22 cellular contexts compared by ENCODE assay signal in genomic region chr7:105530126-105530525, GRCh38. TPM values are rescaled to one million over a fixed set of nuclear protein-coding genes. Genes with fewer than 3 reads are reported as not detected.
DNase-seq lines count a peak whose midpoint lies in the region; ATAC-seq and TF ChIP-seq lines count a peak whose summit lies in the region.
"Had no signal": no experiment of that assay in that cellular context is flagged by ENCODE, and none has a peak within 500 bp of the region (broad histone marks: within the 10 kb centered on the region; RNA-seq: fewer than 3 reads in every experiment).

No MANE protein-coding gene starts in this region.

- H3K27me3 ChIP-seq in brain microvascular endothelial cell (replicated peaks): no peaks in the 10 kb centered on the region
- H3K27me3 ChIP-seq: gastroesophageal sphincter had no signal

- H3K9me3 ChIP-seq in T-helper 17 cell (ENCODE audit: control insufficient read depth, low read length, poor library complexity, severe bottlenecking): no peaks in the 10 kb centered on the region
- H3K9me3 ChIP-seq: gastroesophageal sphincter, thoracic aorta had no signal

- no peak for TF ChIP-seq CTCF in brain microvascular endothelial cell (IDR thresholded peaks at IDR 0.05; ENCODE audit: low read depth, low read length, missing control alignments)

- no peak for ATAC-seq in activated T-cell treated with anti-CD3 and anti-CD28 coated beads, Interleukin-2, amount 50 U/mL, for 72 hours (replicated peaks in 1 of 2)
- ATAC-seq in T-helper 17 cell: no peak
- no peak for ATAC-seq in central memory CD8-positive, alpha-beta T cell (replicated peaks; ENCODE audit: extremely low read depth, poor library complexity, severe bottlenecking)
- no peak for ATAC-seq in stimulated activated memory B cell treated with anti-CD40 and anti-IgM and Interleukin-4, amounts not matched to agents 10 μg/mL and 1 μg/mL and 100 μg/mL, for 72 hours
- ATAC-seq: esophagus mucosa, gastroesophageal sphincter, PC-3, WTC11 had no signal

- peaks cover 22% of the 10 kb centered on the region for H3K4me1 Mint-ChIP-seq in activated T-cell treated with anti-CD3 and anti-CD28 coated beads, Interleukin-2, amount 50 U/mL, for 72 hours (ENCODE audit: low read depth)
- H3K4me1 Mint-ChIP-seq in T-helper 17 cell: peaks cover 17% of the 10 kb centered on the region
- peaks cover 35% of the 10 kb centered on the region for H3K4me1 Mint-ChIP-seq in central memory CD8-positive, alpha-beta T cell
- peaks cover 26% of the 10 kb centered on the region for H3K4me1 Mint-ChIP-seq in stimulated activated memory B cell treated with anti-CD40 and anti-IgM and Interleukin-4, amounts not matched to agents 10 μg/mL and 1 μg/mL and 100 μg/mL, for 72 hours

- peaks cover 0 to 3% of the 10 kb centered on the region in 2 donors for H3K36me3 Mint-ChIP-seq in activated T-cell treated with anti-CD3 and anti-CD28 coated beads, Interleukin-2, amount 50 U/mL, for 72 hours (ENCODE audit: insufficient read depth in 2 of 2)
- H3K36me3 Mint-ChIP-seq in T-helper 17 cell (ENCODE audit: low read depth): peaks cover 2% of the 10 kb centered on the region
- peaks cover 14% of the 10 kb centered on the region for H3K36me3 Mint-ChIP-seq in central memory CD8-positive, alpha-beta T cell (ENCODE audit: insufficient read depth)
- H3K36me3 Mint-ChIP-seq in stimulated activated memory B cell treated with anti-CD40 and anti-IgM and Interleukin-4, amounts not matched to agents 10 μg/mL and 1 μg/mL and 100 μg/mL, for 72 hours: no peaks in the 10 kb centered on the region

- in situ Hi-C loops in brain microvascular endothelial cell (cut with HindIII; ENCODE audit: low pct_ligation_motif_present, low sequenced_read_pairs): no loop called here
- in situ Hi-C loops in ACHN (cut with HindIII; ENCODE audit: low pct_ligation_motif_present, low pct_unique_long_range_greater_than_20kb, low sequenced_read_pairs): no loop called here

- DNase-seq in activated T-cell treated with anti-CD3 and anti-CD28 coated beads, Interleukin-2, amount 50 U/mL, for 72 hours: no peak
- DNase-seq in activated T-cell treated with anti-CD3 and anti-CD28 coated beads for 4 hours (no peak), T-helper 17 cell (no peak), brain microvascular endothelial cell (no peak), ACHN (no peak), NCI-H2029 (lab: John Stamatoyannopoulos, UW) (no peak)
- DNase-seq in central memory CD8-positive, alpha-beta T cell (ENCODE audit: low spot score in 2 of 2): no peak
- DNase-seq: amygdala; caudate nucleus; HFFc6; NCI-H1436; NCI-H774; PC-3; SIG-M5; stimulated activated CD8-positive, alpha-beta memory T cell treated with anti-CD3 and anti-CD28 coated beads, Interleukin-4, amount 100 ng/mL, for 48 hours had no signal

- no peaks in the 10 kb centered on the region for H3K27me3 Mint-ChIP-seq in activated T-cell treated with anti-CD3 and anti-CD28 coated beads, Interleukin-2, amount 50 U/mL, for 72 hours (ENCODE audit: low read depth)
- no peaks in the 10 kb centered on the region for H3K27me3 Mint-ChIP-seq in T-helper 17 cell
- H3K27me3 Mint-ChIP-seq in central memory CD8-positive, alpha-beta T cell: no peaks in the 10 kb centered on the region
- H3K27me3 Mint-ChIP-seq in stimulated activated memory B cell treated with anti-CD40 and anti-IgM and Interleukin-4, amounts not matched to agents 10 μg/mL and 1 μg/mL and 100 μg/mL, for 72 hours: no peaks in the 10 kb centered on the region

- peaks cover 2% of the 10 kb centered on the region for H3K36me3 ChIP-seq in brain microvascular endothelial cell (replicated peaks)
- H3K36me3 ChIP-seq: thoracic aorta had no signal

- H3K27ac Mint-ChIP-seq in activated T-cell treated with anti-CD3 and anti-CD28 coated beads, Interleukin-2, amount 50 U/mL, for 72 hours: no peak overlapping the region
- H3K27ac Mint-ChIP-seq in T-helper 17 cell: peak overlapping the region; percentile 94
- no peak overlapping the region for H3K27ac Mint-ChIP-seq in central memory CD8-positive, alpha-beta T cell (ENCODE audit: low read depth)
- no peak overlapping the region for H3K27ac Mint-ChIP-seq in stimulated activated memory B cell treated with anti-CD40 and anti-IgM and Interleukin-4, amounts not matched to agents 10 μg/mL and 1 μg/mL and 100 μg/mL, for 72 hours
- H3K27ac Mint-ChIP-seq: HFFc6, WTC11 had no signal

- H3K4me3 Mint-ChIP-seq in activated T-cell treated with anti-CD3 and anti-CD28 coated beads, Interleukin-2, amount 50 U/mL, for 72 hours: peak overlapping the region; percentile 38 to 42
- H3K4me3 Mint-ChIP-seq in T-helper 17 cell: peak overlapping the region; percentile 49
- H3K4me3 Mint-ChIP-seq in central memory CD8-positive, alpha-beta T cell: peak overlapping the region; percentile 86
- H3K4me3 Mint-ChIP-seq in stimulated activated memory B cell treated with anti-CD40 and anti-IgM and Interleukin-4, amounts not matched to agents 10 μg/mL and 1 μg/mL and 100 μg/mL, for 72 hours: peak overlapping the region; percentile 18
- H3K4me3 Mint-ChIP-seq: HFFc6, WTC11 had no signal

- no peak overlapping the region for H3K4me3 ChIP-seq in brain microvascular endothelial cell (ENCODE audit: low read depth, low read length)
- H3K4me3 ChIP-seq: gastroesophageal sphincter, thoracic aorta had no signal

- H3K9me3 Mint-ChIP-seq in activated T-cell treated with anti-CD3 and anti-CD28 coated beads, Interleukin-2, amount 50 U/mL, for 72 hours: no peaks in the 10 kb centered on the region
- H3K9me3 Mint-ChIP-seq in central memory CD8-positive, alpha-beta T cell: no peaks in the 10 kb centered on the region
- no peaks in the 10 kb centered on the region for H3K9me3 Mint-ChIP-seq in stimulated activated memory B cell treated with anti-CD40 and anti-IgM and Interleukin-4, amounts not matched to agents 10 μg/mL and 1 μg/mL and 100 μg/mL, for 72 hours
- H3K9me3 Mint-ChIP-seq: HFFc6 had no signal

- no peak overlapping the region for H3K27ac ChIP-seq in brain microvascular endothelial cell
- H3K27ac ChIP-seq: gastroesophageal sphincter, thoracic aorta had no signal

RNA-seq across cellular contexts. Expression of gene RINT1, which starts 1.9 kb away (rescaled TPM):
- total RNA-seq in activated T-cell treated with anti-CD3 and anti-CD28 coated beads, Interleukin-2, amount 50 U/mL, for 72 hours: 10 to 100 TPM; 29.8 to 30.0 TPM
- 10 to 100 TPM; 29.2 to 37.1 TPM for total RNA-seq in T-helper 17 cell

RNA-seq across cellular contexts. Expression of gene PUS7, which starts 8.1 kb away (rescaled TPM):
- 10 to 100 TPM; 14.4 to 14.5 TPM for total RNA-seq in activated T-cell treated with anti-CD3 and anti-CD28 coated beads, Interleukin-2, amount 50 U/mL, for 72 hours
- 1 to 10 TPM; 6.0 to 6.6 TPM for total RNA-seq in T-helper 17 cell

RNA-seq across cellular contexts. Expression of gene EFCAB10, which starts 51.2 kb away (rescaled TPM):
- total RNA-seq in activated T-cell treated with anti-CD3 and anti-CD28 coated beads, Interleukin-2, amount 50 U/mL, for 72 hours: not detected
- total RNA-seq in T-helper 17 cell: 1 to 10 TPM; 1.0 to 1.5 TPM
- total RNA-seq: HFFc6; MCF 10A; T-helper 1 cell treated with Interleukin-12 subunit alpha and Interleukin-12 subunit beta and Interleukin-4 antibody, amounts not matched to agents 30 ng/mL and 1 ng/mL, for 36 hours; thoracic aorta had no signal

Comparison
In these comparisons a context has a peak if more than half of its experiments do, and no peak if none do; other contexts are left out.
1. H3K4me3 Mint-ChIP-seq: peak in every context shown above with its lines; median percentile 86 in central memory CD8-positive, alpha-beta T cell; 49 in T-helper 17 cell; 40 in activated T-cell treated with anti-CD3 and anti-CD28 coated beads, Interleukin-2, amount 50 U/mL, for 72 hours; 18 in stimulated activated memory B cell treated with anti-CD40 and anti-IgM and Interleukin-4, amounts not matched to agents 10 μg/mL and 1 μg/mL and 100 μg/mL, for 72 hours.